Comparison of ENCODE assay signal across 22 cellular contexts in the genomic region with DNA sequence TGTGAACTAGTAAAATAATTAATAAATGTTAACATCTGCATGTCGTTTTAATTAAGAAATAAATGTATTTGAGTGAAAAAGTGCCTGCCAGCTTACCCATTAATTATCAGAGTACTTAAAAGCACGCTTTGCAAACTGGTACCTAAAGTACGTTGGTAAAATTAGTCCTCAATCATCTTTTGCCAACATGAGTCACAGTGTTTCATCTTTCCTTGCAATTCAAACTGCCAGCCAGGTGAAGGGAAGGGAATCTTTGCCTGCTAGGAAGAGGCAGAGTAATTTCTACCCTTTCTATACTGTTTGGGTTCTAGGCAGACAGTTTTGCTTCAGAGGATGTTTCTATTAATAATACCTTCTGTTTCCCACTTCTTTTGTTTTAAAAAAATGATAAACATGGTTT. TPM values are rescaled to one million over a fixed set of nuclear protein-coding genes. Genes with fewer than 3 reads are reported as not detected.
DNase-seq lines count a peak whose midpoint lies in the region; ATAC-seq and TF ChIP-seq lines count a peak whose summit lies in the region.
"Had no signal": no experiment of that assay in that cellular context is flagged by ENCODE, and none has a peak within 500 bp of the region (broad histone marks: within the 10 kb centered on the region; RNA-seq: fewer than 3 reads in every experiment).

No MANE protein-coding gene starts in this region.

- peak overlapping the region; percentile 25 for H3K4me2 ChIP-seq in mammary epithelial cell (ENCODE audit: insufficient read depth, low read depth, low read length)

- in situ Hi-C loops in mammary epithelial cell (cut with MboI; ENCODE audit: low sequenced_read_pairs in 2 of 2): no loop called here

- CTCF ChIA-PET in mammary epithelial cell (lab: Charles Lee; ENCODE audit: low non-redundant PET): no interaction called here

- dilution Hi-C loops in mammary epithelial cell (cut with HindIII; ENCODE audit: low sequenced_read_pairs): no loop called here

- no peak overlapping the region for H3K4me3 ChIP-seq in RWPE2 (ENCODE audit: severe bottlenecking)
- H3K4me3 ChIP-seq in mammary epithelial cell (replicated peaks in 1 of 3; ENCODE audit: insufficient read depth in 1 of 3, low read depth in 2 of 3, low read length in 3 of 3): no peak overlapping the region

- H3K9me3 ChIP-seq in RWPE2 (ENCODE audit: severe bottlenecking) (no peaks in the 10 kb centered on the region), mammary epithelial cell (replicated peaks; ENCODE audit: insufficient read depth, low read length) (peaks cover 13% of the 10 kb centered on the region)
- H3K9me3 ChIP-seq: BE2C had no signal

- DNase-seq in NCI-H1417 (lab: John Stamatoyannopoulos, UW): peak in 2 of 3 experiments; percentile 12 to 58
- no peak for DNase-seq in NCI-H1417 treated with DMSO at 0.1 percent for 48 hours (lab: John Stamatoyannopoulos, UW)
- DNase-seq in RWPE2 (ENCODE audit: low spot score): no peak
- peak; percentile 48 for DNase-seq in mammary epithelial cell
- peak; percentile 39 for DNase-seq in putamen (ENCODE audit: low spot score)
- no peak for DNase-seq in NCI-H510A (lab: John Stamatoyannopoulos, UW)
- no peak for DNase-seq in NCI-H2081 treated with DMSO at 0.1 percent for 48 hours (lab: John Stamatoyannopoulos, UW)
- DNase-seq: 8988T; ACHN; BE2C; CD8-positive, alpha-beta memory T cell; DMS 273 treated with DMSO at 0.1 percent for 48 hours; DMS79 treated with DMSO at 0.1 percent for 48 hours; NCI-H1092; NCI-H2029; NCI-H446 treated with DMSO at 0.1 percent for 48 hours; NCI-H526 treated with DMSO at 0.1 percent for 48 hours; RPMI8226; SIG-M5; T-helper 1 cell had no signal

- no TSS peak for BruUV-seq in mammary epithelial cell (replicated peaks; lab: Mats Ljungman, UMichigan)

- no peak for TF ChIP-seq CTCF in RWPE2 (IDR thresholded peaks at IDR 0.05; ENCODE audit: poor library complexity, severe bottlenecking)
- TF ChIP-seq CTCF in mammary epithelial cell (conservative IDR thresholded peaks at IDR 0.05 in 1 of 2, IDR thresholded peaks at IDR 0.05 in 1 of 2; ENCODE audit: extremely low read depth in 1 of 2, insufficient read depth in 1 of 2, low read depth in 1 of 2, low read length in 2 of 2): no peak

- peak overlapping the region; percentile 90 for H3K27ac ChIP-seq in RWPE2 (ENCODE audit: poor library complexity, severe bottlenecking)
- H3K27ac ChIP-seq in mammary epithelial cell (ENCODE audit: insufficient read depth, low read depth, low read length): peak overlapping the region; percentile 81
- H3K27ac ChIP-seq: HL-60 had no signal

- 2% methylated on average over 3 of the region's 3 CpGs for WGBS in mammary epithelial cell (ENCODE audit: low coverage, missing lambda C conversion rate)

- H3K27me3 ChIP-seq in RWPE2 (ENCODE audit: insufficient read depth, poor library complexity, severe bottlenecking) (no peaks in the 10 kb centered on the region), mammary epithelial cell (ENCODE audit: insufficient read depth, low read length) (no peaks in the 10 kb centered on the region)
- H3K27me3 ChIP-seq: BE2C had no signal

- H3K36me3 ChIP-seq in RWPE2 (ENCODE audit: low read depth) (no peaks in the 10 kb centered on the region), mammary epithelial cell (ENCODE audit: insufficient read depth, low read length) (no peaks in the 10 kb centered on the region)
- H3K36me3 ChIP-seq: BE2C had no signal

- no peaks in the 10 kb centered on the region for H4K20me1 ChIP-seq in mammary epithelial cell (ENCODE audit: insufficient read depth, low read length)

- H3K4me1 ChIP-seq in RWPE2 (ENCODE audit: insufficient read depth, poor library complexity, severe bottlenecking) (peaks cover 38% of the 10 kb centered on the region), mammary epithelial cell (ENCODE audit: insufficient read depth, low read length) (peaks cover 41% of the 10 kb centered on the region)
- H3K4me1 ChIP-seq: BE2C had no signal

- intact Hi-C loops in mammary epithelial cell (cut with micrococcal nuclease): no loop called here

- no peak overlapping the region for H3K9ac ChIP-seq in mammary epithelial cell (ENCODE audit: insufficient read depth, low read length)

- peak overlapping the region; percentile 4 for H2AFZ ChIP-seq in mammary epithelial cell (ENCODE audit: low read depth, low read length)

- no peaks in the 10 kb centered on the region for H3K79me2 ChIP-seq in mammary epithelial cell (ENCODE audit: insufficient read depth, low read length)

- ATAC-seq in RWPE2 (ENCODE audit: low read depth) (no peak), GM19328 (IDR thresholded peaks at IDR 0.05; ENCODE audit: unreplicated experiment) (no peak)

RNA-seq across cellular contexts. Expression of a gene that starts 57.2 kb away (rescaled TPM):
- total RNA-seq in mammary epithelial cell: 1 to 10 TPM in 1 of 2 donors, under 1 TPM in 1; 0.83 to 3.4 TPM
- polyA plus RNA-seq in mammary epithelial cell: 6.4 TPM
- 33.7 TPM for polyA minus RNA-seq in mammary epithelial cell

Comparison
In these comparisons a context has a peak if more than half of its experiments do, and no peak if none do; other contexts are left out.
1. DNase-seq: peak in NCI-H1417 (2 of 3), mammary epithelial cell (single experiment) and putamen (single experiment); none in NCI-H1417 treated with DMSO at 0.1 percent for 48 hours (single experiment), RWPE2 (single experiment), NCI-H510A (single experiment) and NCI-H2081 treated with DMSO at 0.1 percent for 48 hours (single experiment).